Comparison of ENCODE assay signal across 1 cellular context in the genomic region with DNA sequence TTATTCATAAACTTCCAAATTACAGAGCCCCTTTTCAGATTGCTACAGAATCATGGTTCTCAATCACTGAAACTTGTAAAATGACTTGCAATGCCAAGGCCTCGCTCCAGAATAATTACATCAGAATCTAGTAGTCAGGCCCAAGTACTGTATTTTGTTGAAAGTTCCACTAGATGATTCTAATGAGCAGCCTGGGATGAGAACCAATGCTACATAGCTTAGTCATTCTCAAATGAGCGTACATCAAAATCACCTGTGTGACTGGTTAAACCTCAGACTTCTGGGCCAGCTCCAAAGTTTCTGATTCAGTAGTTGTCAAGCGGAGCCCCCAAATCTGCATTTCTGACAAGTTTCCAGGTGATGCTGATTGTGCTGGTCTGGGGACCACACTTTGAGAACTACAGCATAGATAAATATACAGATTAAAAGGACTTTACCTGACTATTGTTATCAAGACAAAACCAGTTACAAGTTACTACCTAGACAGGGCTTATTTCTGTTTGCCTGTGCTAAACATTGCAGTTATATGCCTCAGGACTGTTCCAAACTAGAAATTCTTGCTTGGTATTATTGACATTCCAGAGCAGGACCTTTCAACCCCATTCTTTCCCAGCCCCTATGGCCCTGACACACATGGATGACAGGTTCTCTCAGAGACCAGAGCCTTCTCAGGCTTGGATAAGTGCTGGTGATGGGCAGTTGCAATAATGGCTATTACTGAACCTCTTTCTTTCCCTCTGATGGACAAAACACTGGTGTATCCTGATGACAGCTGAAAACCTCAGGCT.
A peak's percentile ranks its signal among the peaks of the same experiment; 100 is the strongest.
TF ChIP-seq lines count a peak whose summit lies in the region.

No MANE protein-coding gene starts in this region.

TF ChIP-seq in HepG2, 621 proteins besides CTCF, POLR2A, EP300 and RAD21 (continued from another document and continues in another):
- TF ChIP-seq, protein P1, sequence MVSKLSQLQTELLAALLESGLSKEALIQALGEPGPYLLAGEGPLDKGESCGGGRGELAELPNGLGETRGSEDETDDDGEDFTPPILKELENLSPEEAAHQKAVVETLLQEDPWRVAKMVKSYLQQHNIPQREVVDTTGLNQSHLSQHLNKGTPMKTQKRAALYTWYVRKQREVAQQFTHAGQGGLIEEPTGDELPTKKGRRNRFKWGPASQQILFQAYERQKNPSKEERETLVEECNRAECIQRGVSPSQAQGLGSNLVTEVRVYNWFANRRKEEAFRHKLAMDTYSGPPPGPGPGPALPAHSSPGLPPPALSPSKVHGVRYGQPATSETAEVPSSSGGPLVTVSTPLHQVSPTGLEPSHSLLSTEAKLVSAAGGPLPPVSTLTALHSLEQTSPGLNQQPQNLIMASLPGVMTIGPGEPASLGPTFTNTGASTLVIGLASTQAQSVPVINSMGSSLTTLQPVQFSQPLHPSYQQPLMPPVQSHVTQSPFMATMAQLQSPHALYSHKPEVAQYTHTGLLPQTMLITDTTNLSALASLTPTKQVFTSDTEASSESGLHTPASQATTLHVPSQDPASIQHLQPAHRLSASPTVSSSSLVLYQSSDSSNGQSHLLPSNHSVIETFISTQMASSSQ (IDR thresholded peaks at IDR 0.05; ENCODE audit: low read depth): peak; percentile 15; the same call in 1 of the 2 replicates
- TF ChIP-seq, protein P1 (CRISPR knock-in tag; IDR thresholded peaks at IDR 0.05; ENCODE audit: borderline replicate concordance): peak; percentile 55; the same call in 1 of the 2 replicates
- TF ChIP-seq EZH2 (conservative IDR thresholded peaks at IDR 0.05; ENCODE audit: low read depth, low read length) (no peak), KDM6A (CRISPR knock-in tag; IDR thresholded peaks at IDR 0.05; ENCODE audit: low read depth) (peak; percentile 66; the same call in 1 of the 2 replicates), ZKSCAN8 (CRISPR knock-in tag; IDR thresholded peaks at IDR 0.05; ENCODE audit: borderline replicate concordance) (0 out of 2 replicates have a peak, but pooled peaks have one; percentile 19), FOXP1 (IDR thresholded peaks at IDR 0.05) (no peak), FOXP1 (CRISPR knock-in tag; IDR thresholded peaks at IDR 0.05) (peak; percentile 73), CREB1 (IDR thresholded peaks at IDR 0.05) (no peak), CREB1 (CRISPR knock-in tag; IDR thresholded peaks at IDR 0.05) (0 out of 2 replicates have a peak, but pooled peaks have one; percentile 22), ZNF550 (CRISPR knock-in tag; IDR thresholded peaks at IDR 0.05; ENCODE audit: borderline replicate concordance) (no peak), YEATS4 (CRISPR knock-in tag; IDR thresholded peaks at IDR 0.05; ENCODE audit: borderline replicate concordance) (peak; percentile 67; the same call in 1 of the 2 replicates), NCOA2 (CRISPR knock-in tag; IDR thresholded peaks at IDR 0.05) (peak; percentile 52; the same call in 1 of the 2 replicates), NCOR1 (IDR thresholded peaks at IDR 0.05; ENCODE audit: borderline replicate concordance, low read length) (0 out of 2 replicates have a peak, but pooled peaks have one; percentile 32), ZBTB7B (CRISPR knock-in tag; IDR thresholded peaks at IDR 0.05) (peak; percentile 54; the same call in 1 of the 2 replicates), ZSCAN22 (CRISPR knock-in tag; IDR thresholded peaks at IDR 0.05) (no peak), ZNF292 (CRISPR knock-in tag; IDR thresholded peaks at IDR 0.05; ENCODE audit: borderline replicate concordance, low read depth) (peak; percentile 32; the same call in 1 of the 2 replicates), ZNF670 (CRISPR knock-in tag; IDR thresholded peaks at IDR 0.05; ENCODE audit: borderline replicate concordance) (0 out of 2 replicates have a peak, but pooled peaks have one; percentile 15), ZNF335 (CRISPR knock-in tag; IDR thresholded peaks at IDR 0.05) (0 out of 2 replicates have a peak, but pooled peaks have one; percentile 37), ZNF383 (CRISPR knock-in tag; IDR thresholded peaks at IDR 0.05; ENCODE audit: borderline replicate concordance) (no peak), ATF7-NPFF (CRISPR knock-in tag; IDR thresholded peaks at IDR 0.05; ENCODE audit: low read depth) (no peak), REPIN1 (CRISPR knock-in tag; IDR thresholded peaks at IDR 0.05; ENCODE audit: borderline replicate concordance, low read depth) (no peak; the same call in 1 of the 2 replicates), KAT8 (CRISPR knock-in tag; IDR thresholded peaks at IDR 0.05) (peak; percentile 71; the same call in 1 of the 2 replicates), ZNF660 (CRISPR knock-in tag; IDR thresholded peaks at IDR 0.05; ENCODE audit: borderline replicate concordance, low read depth) (no peak), ZNF557 (CRISPR knock-in tag; IDR thresholded peaks at IDR 0.05) (0 out of 2 replicates have a peak, but pooled peaks have one; percentile 34), HNRNPL (IDR thresholded peaks at IDR 0.05; ENCODE audit: low read depth, low read length) (no peak), NONO (IDR thresholded peaks at IDR 0.05) (no peak), NONO (CRISPR knock-in tag; conservative IDR thresholded peaks at IDR 0.05) (no peak), ZNF263 (CRISPR knock-in tag; IDR thresholded peaks at IDR 0.05) (no peak), ZNF569 (CRISPR knock-in tag; IDR thresholded peaks at IDR 0.05; ENCODE audit: borderline replicate concordance) (no peak), TBP (CRISPR knock-in tag; IDR thresholded peaks at IDR 0.05) (no peak)
- TF ChIP-seq, protein P2, sequence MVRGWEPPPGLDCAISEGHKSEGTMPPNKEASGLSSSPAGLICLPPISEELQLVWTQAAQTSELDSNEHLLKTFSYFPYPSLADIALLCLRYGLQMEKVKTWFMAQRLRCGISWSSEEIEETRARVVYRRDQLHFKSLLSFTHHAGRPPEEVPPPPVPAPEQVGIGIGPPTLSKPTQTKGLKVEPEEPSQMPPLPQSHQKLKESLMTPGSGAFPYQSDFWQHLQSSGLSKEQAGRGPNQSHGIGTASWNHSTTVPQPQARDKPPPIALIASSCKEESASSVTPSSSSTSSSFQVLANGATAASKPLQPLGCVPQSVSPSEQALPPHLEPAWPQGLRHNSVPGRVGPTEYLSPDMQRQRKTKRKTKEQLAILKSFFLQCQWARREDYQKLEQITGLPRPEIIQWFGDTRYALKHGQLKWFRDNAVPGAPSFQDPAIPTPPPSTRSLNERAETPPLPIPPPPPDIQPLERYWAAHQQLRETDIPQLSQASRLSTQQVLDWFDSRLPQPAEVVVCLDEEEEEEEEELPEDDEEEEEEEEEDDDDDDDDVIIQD (CRISPR knock-in tag; IDR thresholded peaks at IDR 0.05; ENCODE audit: low read depth): peak; percentile 87
- TF ChIP-seq, protein P3, sequence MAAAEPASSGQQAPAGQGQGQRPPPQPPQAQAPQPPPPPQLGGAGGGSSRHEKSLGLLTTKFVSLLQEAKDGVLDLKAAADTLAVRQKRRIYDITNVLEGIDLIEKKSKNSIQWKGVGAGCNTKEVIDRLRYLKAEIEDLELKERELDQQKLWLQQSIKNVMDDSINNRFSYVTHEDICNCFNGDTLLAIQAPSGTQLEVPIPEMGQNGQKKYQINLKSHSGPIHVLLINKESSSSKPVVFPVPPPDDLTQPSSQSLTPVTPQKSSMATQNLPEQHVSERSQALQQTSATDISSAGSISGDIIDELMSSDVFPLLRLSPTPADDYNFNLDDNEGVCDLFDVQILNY (CRISPR knock-in tag; conservative IDR thresholded peaks at IDR 0.05): no peak
- TF ChIP-seq, protein P4, sequence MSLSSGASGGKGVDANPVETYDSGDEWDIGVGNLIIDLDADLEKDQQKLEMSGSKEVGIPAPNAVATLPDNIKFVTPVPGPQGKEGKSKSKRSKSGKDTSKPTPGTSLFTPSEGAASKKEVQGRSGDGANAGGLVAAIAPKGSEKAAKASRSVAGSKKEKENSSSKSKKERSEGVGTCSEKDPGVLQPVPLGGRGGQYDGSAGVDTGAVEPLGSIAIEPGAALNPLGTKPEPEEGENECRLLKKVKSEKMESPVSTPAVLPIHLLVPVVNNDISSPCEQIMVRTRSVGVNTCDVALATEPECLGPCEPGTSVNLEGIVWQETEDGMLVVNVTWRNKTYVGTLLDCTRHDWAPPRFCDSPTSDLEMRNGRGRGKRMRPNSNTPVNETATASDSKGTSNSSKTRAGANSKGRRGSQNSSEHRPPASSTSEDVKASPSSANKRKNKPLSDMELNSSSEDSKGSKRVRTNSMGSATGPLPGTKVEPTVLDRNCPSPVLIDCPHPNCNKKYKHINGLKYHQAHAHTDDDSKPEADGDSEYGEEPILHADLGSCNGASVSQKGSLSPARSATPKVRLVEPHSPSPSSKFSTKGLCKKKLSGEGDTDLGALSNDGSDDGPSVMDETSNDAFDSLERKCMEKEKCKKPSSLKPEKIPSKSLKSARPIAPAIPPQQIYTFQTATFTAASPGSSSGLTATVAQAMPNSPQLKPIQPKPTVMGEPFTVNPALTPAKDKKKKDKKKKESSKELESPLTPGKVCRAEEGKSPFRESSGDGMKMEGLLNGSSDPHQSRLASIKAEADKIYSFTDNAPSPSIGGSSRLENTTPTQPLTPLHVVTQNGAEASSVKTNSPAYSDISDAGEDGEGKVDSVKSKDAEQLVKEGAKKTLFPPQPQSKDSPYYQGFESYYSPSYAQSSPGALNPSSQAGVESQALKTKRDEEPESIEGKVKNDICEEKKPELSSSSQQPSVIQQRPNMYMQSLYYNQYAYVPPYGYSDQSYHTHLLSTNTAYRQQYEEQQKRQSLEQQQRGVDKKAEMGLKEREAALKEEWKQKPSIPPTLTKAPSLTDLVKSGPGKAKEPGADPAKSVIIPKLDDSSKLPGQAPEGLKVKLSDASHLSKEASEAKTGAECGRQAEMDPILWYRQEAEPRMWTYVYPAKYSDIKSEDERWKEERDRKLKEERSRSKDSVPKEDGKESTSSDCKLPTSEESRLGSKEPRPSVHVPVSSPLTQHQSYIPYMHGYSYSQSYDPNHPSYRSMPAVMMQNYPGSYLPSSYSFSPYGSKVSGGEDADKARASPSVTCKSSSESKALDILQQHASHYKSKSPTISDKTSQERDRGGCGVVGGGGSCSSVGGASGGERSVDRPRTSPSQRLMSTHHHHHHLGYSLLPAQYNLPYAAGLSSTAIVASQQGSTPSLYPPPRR (CRISPR knock-in tag; IDR thresholded peaks at IDR 0.05; ENCODE audit: borderline replicate concordance): peak; percentile 70
- TF ChIP-seq, protein P5, sequence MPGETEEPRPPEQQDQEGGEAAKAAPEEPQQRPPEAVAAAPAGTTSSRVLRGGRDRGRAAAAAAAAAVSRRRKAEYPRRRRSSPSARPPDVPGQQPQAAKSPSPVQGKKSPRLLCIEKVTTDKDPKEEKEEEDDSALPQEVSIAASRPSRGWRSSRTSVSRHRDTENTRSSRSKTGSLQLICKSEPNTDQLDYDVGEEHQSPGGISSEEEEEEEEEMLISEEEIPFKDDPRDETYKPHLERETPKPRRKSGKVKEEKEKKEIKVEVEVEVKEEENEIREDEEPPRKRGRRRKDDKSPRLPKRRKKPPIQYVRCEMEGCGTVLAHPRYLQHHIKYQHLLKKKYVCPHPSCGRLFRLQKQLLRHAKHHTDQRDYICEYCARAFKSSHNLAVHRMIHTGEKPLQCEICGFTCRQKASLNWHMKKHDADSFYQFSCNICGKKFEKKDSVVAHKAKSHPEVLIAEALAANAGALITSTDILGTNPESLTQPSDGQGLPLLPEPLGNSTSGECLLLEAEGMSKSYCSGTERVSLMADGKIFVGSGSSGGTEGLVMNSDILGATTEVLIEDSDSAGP (CRISPR knock-in tag; IDR thresholded peaks at IDR 0.05; ENCODE audit: borderline replicate concordance): no peak
- TF ChIP-seq, protein P6, sequence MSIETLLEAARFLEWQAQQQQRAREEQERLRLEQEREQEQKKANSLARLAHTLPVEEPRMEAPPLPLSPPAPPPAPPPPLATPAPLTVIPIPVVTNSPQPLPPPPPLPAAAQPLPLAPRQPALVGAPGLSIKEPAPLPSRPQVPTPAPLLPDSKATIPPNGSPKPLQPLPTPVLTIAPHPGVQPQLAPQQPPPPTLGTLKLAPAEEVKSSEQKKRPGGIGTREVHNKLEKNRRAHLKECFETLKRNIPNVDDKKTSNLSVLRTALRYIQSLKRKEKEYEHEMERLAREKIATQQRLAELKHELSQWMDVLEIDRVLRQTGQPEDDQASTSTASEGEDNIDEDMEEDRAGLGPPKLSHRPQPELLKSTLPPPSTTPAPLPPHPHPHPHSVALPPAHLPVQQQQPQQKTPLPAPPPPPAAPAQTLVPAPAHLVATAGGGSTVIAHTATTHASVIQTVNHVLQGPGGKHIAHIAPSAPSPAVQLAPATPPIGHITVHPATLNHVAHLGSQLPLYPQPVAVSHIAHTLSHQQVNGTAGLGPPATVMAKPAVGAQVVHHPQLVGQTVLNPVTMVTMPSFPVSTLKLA (IDR thresholded peaks at IDR 0.05): no peak
- TF ChIP-seq, protein P7, sequence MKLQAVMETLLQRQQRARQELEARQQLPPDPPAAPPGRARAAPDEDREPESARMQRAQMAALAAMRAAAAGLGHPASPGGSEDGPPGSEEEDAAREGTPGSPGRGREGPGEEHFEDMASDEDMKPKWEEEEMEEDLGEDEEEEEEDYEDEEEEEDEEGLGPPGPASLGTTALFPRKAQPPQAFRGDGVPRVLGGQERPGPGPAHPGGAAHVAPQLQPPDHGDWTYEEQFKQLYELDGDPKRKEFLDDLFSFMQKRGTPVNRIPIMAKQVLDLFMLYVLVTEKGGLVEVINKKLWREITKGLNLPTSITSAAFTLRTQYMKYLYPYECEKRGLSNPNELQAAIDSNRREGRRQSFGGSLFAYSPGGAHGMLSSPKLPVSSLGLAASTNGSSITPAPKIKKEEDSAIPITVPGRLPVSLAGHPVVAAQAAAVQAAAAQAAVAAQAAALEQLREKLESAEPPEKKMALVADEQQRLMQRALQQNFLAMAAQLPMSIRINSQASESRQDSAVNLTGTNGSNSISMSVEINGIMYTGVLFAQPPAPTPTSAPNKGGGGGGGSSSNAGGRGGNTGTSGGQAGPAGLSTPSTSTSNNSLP (IDR thresholded peaks at IDR 0.05; ENCODE audit: low read depth, low read length): peak; percentile 23; the same call in 1 of the 2 replicates
- TF ChIP-seq, protein P8, sequence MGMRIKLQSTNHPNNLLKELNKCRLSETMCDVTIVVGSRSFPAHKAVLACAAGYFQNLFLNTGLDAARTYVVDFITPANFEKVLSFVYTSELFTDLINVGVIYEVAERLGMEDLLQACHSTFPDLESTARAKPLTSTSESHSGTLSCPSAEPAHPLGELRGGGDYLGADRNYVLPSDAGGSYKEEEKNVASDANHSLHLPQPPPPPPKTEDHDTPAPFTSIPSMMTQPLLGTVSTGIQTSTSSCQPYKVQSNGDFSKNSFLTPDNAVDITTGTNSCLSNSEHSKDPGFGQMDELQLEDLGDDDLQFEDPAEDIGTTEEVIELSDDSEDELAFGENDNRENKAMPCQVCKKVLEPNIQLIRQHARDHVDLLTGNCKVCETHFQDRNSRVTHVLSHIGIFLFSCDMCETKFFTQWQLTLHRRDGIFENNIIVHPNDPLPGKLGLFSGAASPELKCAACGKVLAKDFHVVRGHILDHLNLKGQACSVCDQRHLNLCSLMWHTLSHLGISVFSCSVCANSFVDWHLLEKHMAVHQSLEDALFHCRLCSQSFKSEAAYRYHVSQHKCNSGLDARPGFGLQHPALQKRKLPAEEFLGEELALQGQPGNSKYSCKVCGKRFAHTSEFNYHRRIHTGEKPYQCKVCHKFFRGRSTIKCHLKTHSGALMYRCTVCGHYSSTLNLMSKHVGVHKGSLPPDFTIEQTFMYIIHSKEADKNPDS (CRISPR knock-in tag; IDR thresholded peaks at IDR 0.05): peak; percentile 77; the same call in 1 of the 2 replicates
